ENCODE assay signal across 10 cellular contexts in genomic region chr11:117774553-117774952, GRCh38. TPM values are rescaled to one million over a fixed set of nuclear protein-coding genes. Genes with fewer than 3 reads are reported as not detected.
"Had no signal": no experiment of that assay in that cellular context is flagged by ENCODE, and none has a peak within 500 bp of the region (broad histone marks: within the 10 kb centered on the region; RNA-seq: fewer than 3 reads in every experiment).

No MANE protein-coding gene starts in this region.

- H3K36me3 ChIP-seq: HAP-1 had no signal

- H3K27ac ChIP-seq: GM23248, HL-60 had no signal

- H3K9ac ChIP-seq: GM23248 had no signal

- DNase-seq: GM23248, GOT3, H7, HFFc6 had no signal

- H3K4me1 ChIP-seq: HAP-1 had no signal

- FAIRE-seq: HepG2 had no signal

- H3K4me3 ChIP-seq: GM23248, HAP-1 had no signal

- ATAC-seq: HCT116, HepG2 had no signal

- H3K9me3 ChIP-seq: HAP-1 had no signal

RNA-seq across cellular contexts. Expression of gene DSCAML1, which starts 22.5 kb away (rescaled TPM):
- total RNA-seq: GM23248, H4, HFFc6, HT1080 had no signal

RNA-seq across cellular contexts. Expression of gene FXYD2, which starts 50.0 kb away (rescaled TPM):
- total RNA-seq: GM23248, H4, HT1080 had no signal
